Comparison of ENCODE assay signal across 13 cellular contexts in the genomic region with DNA sequence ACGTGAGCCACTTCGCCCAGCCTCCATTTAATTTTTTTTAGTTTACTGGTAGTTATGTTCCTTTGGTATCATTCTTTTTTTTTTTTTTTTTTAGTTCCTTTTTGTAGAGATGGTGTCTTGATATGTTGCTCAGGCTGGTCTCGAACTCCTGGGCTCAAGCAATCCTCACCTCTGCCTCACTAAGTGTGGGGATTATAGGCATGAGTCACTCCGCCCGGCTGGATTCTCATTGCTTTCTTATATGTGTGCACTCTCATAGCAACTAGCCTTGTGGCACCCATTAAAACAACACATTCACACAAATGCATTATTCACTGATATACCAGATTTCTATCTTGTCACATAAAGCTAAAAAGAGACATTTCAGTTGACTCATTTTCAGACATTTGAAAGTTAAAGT. TPM values are rescaled to one million over a fixed set of nuclear protein-coding genes. Genes with fewer than 3 reads are reported as not detected.
DNase-seq lines count a peak whose midpoint lies in the region; ATAC-seq, FAIRE-seq and TF ChIP-seq lines count a peak whose summit lies in the region.
"Had no signal": no experiment of that assay in that cellular context is flagged by ENCODE, and none has a peak within 500 bp of the region (broad histone marks: within the 10 kb centered on the region; RNA-seq: fewer than 3 reads in every experiment).

No MANE protein-coding gene starts in this region.

- no peaks in the 10 kb centered on the region for H3K27me3 ChIP-seq in mesendoderm (ENCODE audit: insufficient read depth, low read length, poor library complexity)
- H3K27me3 ChIP-seq in esophagus muscularis mucosa, result no peaks in the 10 kb centered on the region
- H3K27me3 ChIP-seq in right cardiac atrium (ENCODE audit: control insufficient read depth, insufficient read depth), result no peaks in the 10 kb centered on the region
- H3K27me3 ChIP-seq: ascending aorta, right lobe of liver had no signal

- H3K4me1 ChIP-seq in mesendoderm (ENCODE audit: control insufficient read depth, low read depth, low read length) (no peaks in the 10 kb centered on the region), esophagus muscularis mucosa (peaks cover 16 to 28% (median 22%) of the 10 kb centered on the region in 4 donors), right cardiac atrium (ENCODE audit: control insufficient read depth, insufficient read depth, low read length) (no peaks in the 10 kb centered on the region)

- no peak overlapping the region for H3K18ac ChIP-seq in mesendoderm (ENCODE audit: low read length)

- no peak for TF ChIP-seq POLR2A in esophagus muscularis mucosa (IDR thresholded peaks at IDR 0.05; ENCODE audit: low read depth)

- in situ Hi-C loops in Caki2 (cut with HindIII; ENCODE audit: low pct_unique_long_range_greater_than_20kb, low sequenced_read_pairs), result no loop called here

- TF ChIP-seq CTCF in esophagus muscularis mucosa (IDR thresholded peaks at IDR 0.05), result no peak

- peaks cover 2% of the 10 kb centered on the region for H3K36me3 ChIP-seq in mesendoderm (ENCODE audit: control insufficient read depth, insufficient read depth, low read length)
- peaks cover 14 to 67% (median 53%) of the 10 kb centered on the region in 4 donors for H3K36me3 ChIP-seq in esophagus muscularis mucosa

- intact Hi-C loops in esophagus muscularis mucosa (cut with DNase I) (no loop called here), right cardiac atrium (cut with DNase I) (no loop called here)

- no peak overlapping the region for H4K5ac ChIP-seq in mesendoderm (ENCODE audit: low read length)

- no peak overlapping the region for H3K4ac ChIP-seq in mesendoderm (ENCODE audit: low read depth, low read length)

- H3K27ac ChIP-seq in mesendoderm (ENCODE audit: low read depth, low read length) (no peak overlapping the region), esophagus muscularis mucosa (replicated peaks in 1 of 4) (no peak overlapping the region), right cardiac atrium (ENCODE audit: low read length) (no peak overlapping the region)
- H3K27ac ChIP-seq: ascending aorta, right lobe of liver had no signal

- no peak overlapping the region for H4K8ac ChIP-seq in mesendoderm (ENCODE audit: low read depth, low read length)

- no peak overlapping the region for H3K23ac ChIP-seq in mesendoderm (ENCODE audit: low read length)

- H2BK120ac ChIP-seq in mesendoderm (ENCODE audit: low read depth, low read length), result no peak overlapping the region

- DNase-seq in Caki2 (ENCODE audit: low read depth) (peak; percentile 57), HT1080 (ENCODE audit: low read depth) (peak; percentile 74), amniotic epithelial cell (ENCODE audit: low read depth) (peak; percentile 76), mesendoderm (peak; percentile 27), DMS79 (lab: John Stamatoyannopoulos, UW) (no peak), esophagus muscularis mucosa (ENCODE audit: extremely low spot score) (no peak), right cardiac atrium (no peak), GM19239 (ENCODE audit: insufficient read length, low spot score) (no peak)
- DNase-seq: DMS 273 treated with DMSO at 0.1 percent for 48 hours, NCI-H1105, right lobe of liver had no signal

- no peak overlapping the region for H3K56ac ChIP-seq in mesendoderm (ENCODE audit: low read length)

- WGBS in mesendoderm (ENCODE audit: extremely low coverage, insufficient coverage, low lambda C conversion rate), result no CpG with 5 or more reads among the region's 5 CpGs
- WGBS in esophagus muscularis mucosa, result 84% methylated on average over 5 of the region's 5 CpGs
- 87% methylated on average over 5 of the region's 5 CpGs for WGBS in right cardiac atrium

- no peak overlapping the region for H2BK15ac ChIP-seq in mesendoderm (replicated peaks; ENCODE audit: low read depth)

- H3K79me2 ChIP-seq in mesendoderm (ENCODE audit: control insufficient read depth, insufficient read depth, low read length), result no peaks in the 10 kb centered on the region

- no peak overlapping the region for H3K4me2 ChIP-seq in mesendoderm (ENCODE audit: low read length)

- H3K79me1 ChIP-seq in mesendoderm (ENCODE audit: low read length), result no peaks in the 10 kb centered on the region

- H2BK5ac ChIP-seq in mesendoderm (ENCODE audit: low read length), result no peak overlapping the region

- no peak for ATAC-seq in right cardiac atrium
- ATAC-seq: right lobe of liver; stimulated activated memory B cell treated with anti-CD40 and anti-IgM and Interleukin-4, amounts not matched to agents 10 μg/mL and 1 μg/mL and 100 μg/mL, for 72 hours had no signal

- H2AK5ac ChIP-seq in mesendoderm (ENCODE audit: low read length), result no peak overlapping the region

- H3K9me3 ChIP-seq in esophagus muscularis mucosa (no peaks in the 10 kb centered on the region), right cardiac atrium (ENCODE audit: control insufficient read depth, low read length) (no peaks in the 10 kb centered on the region)
- H3K9me3 ChIP-seq: ascending aorta, right lobe of liver had no signal

- no peak for FAIRE-seq in GM19239 (lab: Jason Lieb, UNC)

- no peak overlapping the region for H3K4me3 ChIP-seq in mesendoderm (ENCODE audit: low read length)
- H3K4me3 ChIP-seq in esophagus muscularis mucosa, result no peak overlapping the region
- H3K4me3 ChIP-seq in right cardiac atrium (ENCODE audit: low read length), result no peak overlapping the region
- H3K4me3 ChIP-seq: ascending aorta, right lobe of liver had no signal

- TF ChIP-seq EP300 in esophagus muscularis mucosa (IDR thresholded peaks at IDR 0.05), result no peak

- no peak overlapping the region for H3K9ac ChIP-seq in mesendoderm (ENCODE audit: low read length)

RNA-seq across cellular contexts. Expression of gene TTC27, which starts 4.2 kb away (rescaled TPM):
- 24.6 and 45.2 TPM in 2 replicates for total RNA-seq in Caki2 (2014; rRNA removed; shearing (Covaris generic); ENCODE audit: low replicate concordance)
- total RNA-seq in HT1080 (2014; rRNA removed; shearing (Covaris generic)), result 22.5 and 23.9 TPM in 2 replicates
- 19.5 and 28.5 TPM in 2 replicates for polyA plus RNA-seq in HT1080 (2015; cell fraction: cytosol; rRNA removed)
- polyA plus RNA-seq in HT1080 (2015; cell fraction: nucleus; rRNA removed), result 34.5 and 43.3 TPM in 2 replicates
- polyA plus RNA-seq in mesendoderm (2013, experiment 1 of 2), result 28.7 TPM
- polyA plus RNA-seq in mesendoderm (2013, experiment 2 of 2), result 26.7 TPM
- total RNA-seq in esophagus muscularis mucosa, result 10 to 100 TPM in 3 of 4 donors, 1 to 10 TPM in 1; 9.8 to 13.7 (median 12.3) TPM
- 10 to 100 TPM in 2 of 4 donors, 1 to 10 TPM in 2; 6.5 to 10.3 (median 8.7) TPM for total RNA-seq in right cardiac atrium
- polyA plus RNA-seq in right cardiac atrium, result 5.0 TPM

Comparison
In these comparisons a context has a peak if more than half of its experiments do, and no peak if none do; other contexts are left out.
1. DNase-seq: peak in Caki2 (single experiment), HT1080 (single experiment), amniotic epithelial cell (single experiment) and mesendoderm (single experiment); none in DMS79 (single experiment), esophagus muscularis mucosa (single experiment), right cardiac atrium (0 of 3) and GM19239 (single experiment).